In the genomic region with DNA sequence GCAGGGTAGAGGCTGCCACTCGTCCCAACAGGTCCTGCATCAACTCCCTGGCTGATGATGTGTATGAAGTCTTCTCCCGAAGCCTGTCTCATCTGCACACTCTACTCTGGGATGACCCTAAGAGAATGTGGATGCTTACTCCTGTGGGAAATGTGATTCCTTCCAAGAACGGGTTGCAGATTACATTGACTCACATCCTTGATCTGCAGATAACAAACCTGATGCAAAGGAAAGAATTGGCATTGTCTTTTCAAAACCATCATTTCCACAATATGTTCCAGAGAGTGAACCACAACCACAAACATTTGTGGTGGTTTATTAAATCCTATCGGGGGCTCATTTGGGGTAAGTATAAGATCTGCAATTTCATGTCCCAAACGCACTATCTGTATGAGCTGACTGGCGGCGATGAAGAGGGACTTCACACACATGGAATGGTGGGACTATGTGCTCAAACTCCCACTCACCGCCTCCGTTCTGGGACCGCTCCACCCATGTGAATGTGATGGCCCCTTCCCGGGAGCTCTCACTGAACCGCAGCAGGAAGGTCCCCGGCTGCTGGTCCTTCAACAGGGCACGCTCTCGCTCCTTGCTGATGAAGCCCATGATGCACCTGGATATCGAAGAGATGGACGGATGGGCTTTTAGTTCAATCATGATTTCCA, we compare ENCODE assay signal across 15 cellular contexts. TPM values are rescaled to one million over a fixed set of nuclear protein-coding genes. Genes with fewer than 3 reads are reported as not detected.
DNase-seq lines count a peak whose midpoint lies in the region; ATAC-seq and TF ChIP-seq lines count a peak whose summit lies in the region.
"Had no signal": no experiment of that assay in that cellular context is flagged by ENCODE, and none has a peak within 500 bp of the region (broad histone marks: within the 10 kb centered on the region; RNA-seq: fewer than 3 reads in every experiment).

No MANE protein-coding gene starts in this region.

- H3K9me3 ChIP-seq in CD4-positive, CD25-positive, alpha-beta regulatory T cell (ENCODE audit: control insufficient read depth in 2 of 2, low read length in 2 of 2) = no peaks in the 10 kb centered on the region
- H3K9me3 ChIP-seq in tibial nerve = no peaks in the 10 kb centered on the region
- H3K9me3 ChIP-seq: adrenal gland, lower lobe of right lung had no signal

- TF ChIP-seq CTCF in tibial nerve (IDR thresholded peaks at IDR 0.05) = no peak

- H3K4me3 Mint-ChIP-seq in CD4-positive, CD25-positive, alpha-beta regulatory T cell = no peak overlapping the region
- no peak overlapping the region for H3K4me3 Mint-ChIP-seq in activated T-helper 2 cell treated with anti-CD3 and anti-CD28 coated beads, Interferon-gamma antibody, Interleukin-2, Interleukin-4, amounts not matched to agents 10 μg/mL and 5 μg/mL and 100 μg/mL, durations not matched to agents 14 hours and 24 hours and 36 hours (ENCODE audit: low read depth)

- TF ChIP-seq POLR2A in GM18526 (IDR thresholded peaks at IDR 0.05; ENCODE audit: extremely low read depth, insufficient read length) = peak; percentile 31
- no peak for TF ChIP-seq POLR2A in tibial nerve (IDR thresholded peaks at IDR 0.05)

- 92 to 94% methylated on average over 17 of the region's 17 CpGs for WGBS in tibial nerve, 2 donors

- peaks cover 85% of the 10 kb centered on the region for H3K36me3 Mint-ChIP-seq in CD4-positive, CD25-positive, alpha-beta regulatory T cell
- peaks cover 96% of the 10 kb centered on the region for H3K36me3 Mint-ChIP-seq in activated T-helper 2 cell treated with anti-CD3 and anti-CD28 coated beads, Interferon-gamma antibody, Interleukin-2, Interleukin-4, amounts not matched to agents 10 μg/mL and 5 μg/mL and 100 μg/mL, durations not matched to agents 14 hours and 24 hours and 36 hours (ENCODE audit: low read depth)

- H3K4me3 ChIP-seq in CD4-positive, CD25-positive, alpha-beta regulatory T cell (ENCODE audit: low read depth, low read length) = no peak overlapping the region
- no peak overlapping the region for H3K4me3 ChIP-seq in tibial nerve
- H3K4me3 ChIP-seq: adrenal gland, lower lobe of right lung had no signal

- ATAC-seq in CD4-positive, CD25-positive, alpha-beta regulatory T cell (ENCODE audit: low read depth in 2 of 2) = no peak
- no peak for ATAC-seq in GM21825 (IDR thresholded peaks at IDR 0.05; ENCODE audit: unreplicated experiment)
- ATAC-seq: lower lobe of right lung had no signal

- H3K4me1 Mint-ChIP-seq in CD4-positive, CD25-positive, alpha-beta regulatory T cell = peaks cover 5 to 41% (median 21%) of the 10 kb centered on the region in 4 donors
- peaks cover 52% of the 10 kb centered on the region for H3K4me1 Mint-ChIP-seq in activated T-helper 2 cell treated with anti-CD3 and anti-CD28 coated beads, Interferon-gamma antibody, Interleukin-2, Interleukin-4, amounts not matched to agents 10 μg/mL and 5 μg/mL and 100 μg/mL, durations not matched to agents 14 hours and 24 hours and 36 hours (ENCODE audit: low read depth)

- H3K27ac Mint-ChIP-seq in CD4-positive, CD25-positive, alpha-beta regulatory T cell = peak overlapping the region in 2 of 3 donors; percentile 9 to 73
- H3K27ac Mint-ChIP-seq in activated T-helper 2 cell treated with anti-CD3 and anti-CD28 coated beads, Interferon-gamma antibody, Interleukin-2, Interleukin-4, amounts not matched to agents 10 μg/mL and 5 μg/mL and 100 μg/mL, durations not matched to agents 14 hours and 24 hours and 36 hours = peak overlapping the region; percentile 60

- no peak for TF ChIP-seq EP300 in tibial nerve (IDR thresholded peaks at IDR 0.05)

- intact Hi-C loops in activated T-helper 2 cell treated with anti-CD3 and anti-CD28 coated beads, Interferon-gamma antibody, Interleukin-2, Interleukin-4, amounts not matched to agents 10 μg/mL and 5 μg/mL and 100 μg/mL, durations not matched to agents 14 hours and 24 hours and 36 hours (cut with micrococcal nuclease) = no loop called here

- H3K4me1 ChIP-seq in CD4-positive, CD25-positive, alpha-beta regulatory T cell (ENCODE audit: control insufficient read depth, insufficient read depth, low read length, poor library complexity, severe bottlenecking) = no peaks in the 10 kb centered on the region
- H3K4me1 ChIP-seq in tibial nerve = peaks cover 0 to 20% (median 0%) of the 10 kb centered on the region in 4 donors

- no peaks in the 10 kb centered on the region for H3K27me3 ChIP-seq in CD4-positive, CD25-positive, alpha-beta regulatory T cell (ENCODE audit: control insufficient read depth, insufficient read depth, low read length)
- no peaks in the 10 kb centered on the region for H3K27me3 ChIP-seq in tibial nerve
- H3K27me3 ChIP-seq: adrenal gland had no signal

- peaks cover 100% of the 10 kb centered on the region for H3K36me3 ChIP-seq in CD4-positive, CD25-positive, alpha-beta regulatory T cell (ENCODE audit: control insufficient read depth, insufficient read depth, low read length)
- peaks cover 0 to 100% (median 25%) of the 10 kb centered on the region in 3 donors for H3K36me3 ChIP-seq in tibial nerve

- H3K9me3 Mint-ChIP-seq in CD4-positive, CD25-positive, alpha-beta regulatory T cell = no peaks in the 10 kb centered on the region
- H3K9me3 Mint-ChIP-seq in activated T-helper 2 cell treated with anti-CD3 and anti-CD28 coated beads, Interferon-gamma antibody, Interleukin-2, Interleukin-4, amounts not matched to agents 10 μg/mL and 5 μg/mL and 100 μg/mL, durations not matched to agents 14 hours and 24 hours and 36 hours = no peaks in the 10 kb centered on the region

- DNase-seq in CD4-positive, CD25-positive, alpha-beta regulatory T cell = no peak
- no peak for DNase-seq in activated T-helper 2 cell treated with anti-CD3 and anti-CD28 coated beads, Interferon-gamma antibody, Interleukin-2, Interleukin-4, amounts not matched to agents 10 μg/mL and 5 μg/mL and 100 μg/mL, durations not matched to agents 14 hours and 24 hours and 36 hours (ENCODE audit: low spot score)
- peak; percentile 80 for DNase-seq in iris pigment epithelial cell (ENCODE audit: low read depth)
- no peak for DNase-seq in putamen (ENCODE audit: low spot score)
- no peak for DNase-seq in tibial nerve (ENCODE audit: low spot score in 2 of 2)
- DNase-seq in DMS79 treated with DMSO at 0.1 percent for 48 hours (lab: John Stamatoyannopoulos, UW) = no peak
- DNase-seq: activated CD4-positive, CD25-positive, alpha-beta regulatory T cell treated with anti-CD3 and anti-CD28 coated beads, Interleukin-2, amount 50 U/mL, for 72 hours; adrenal gland; hippocampal formation; lower lobe of right lung; stimulated activated CD4-positive, alpha-beta T cell treated with anti-CD3 and anti-CD28 coated beads, Interleukin-4, amount 100 ng/mL, for 1 hour had no signal

- H3K27me3 Mint-ChIP-seq in CD4-positive, CD25-positive, alpha-beta regulatory T cell = no peaks in the 10 kb centered on the region
- H3K27me3 Mint-ChIP-seq in activated T-helper 2 cell treated with anti-CD3 and anti-CD28 coated beads, Interferon-gamma antibody, Interleukin-2, Interleukin-4, amounts not matched to agents 10 μg/mL and 5 μg/mL and 100 μg/mL, durations not matched to agents 14 hours and 24 hours and 36 hours (ENCODE audit: low read depth) = no peaks in the 10 kb centered on the region
- H3K27me3 Mint-ChIP-seq: progenitor cell of endocrine pancreas had no signal

- H3K27ac ChIP-seq in CD4-positive, CD25-positive, alpha-beta regulatory T cell (ENCODE audit: insufficient read depth, low read length, poor library complexity, severe bottlenecking) = no peak overlapping the region
- no peak overlapping the region for H3K27ac ChIP-seq in tibial nerve
- H3K27ac ChIP-seq: adrenal gland, HL-60, lower lobe of right lung had no signal

RNA-seq across cellular contexts. Expression of gene STAT1, which starts 35.5 kb away (rescaled TPM):
- total RNA-seq in CD4-positive, CD25-positive, alpha-beta regulatory T cell = 262 TPM
- polyA plus RNA-seq in CD4-positive, CD25-positive, alpha-beta regulatory T cell = 100 to 1,000 TPM; 198 to 331 (median 274) TPM
- 135 and 139 TPM in 2 replicates for total RNA-seq in activated T-helper 2 cell treated with anti-CD3 and anti-CD28 coated beads, Interferon-gamma antibody, Interleukin-2, Interleukin-4, amounts not matched to agents 10 μg/mL and 5 μg/mL and 100 μg/mL, durations not matched to agents 14 hours and 24 hours and 36 hours
- 10 to 100 TPM; 40.2 to 73.9 (median 65.6) TPM for total RNA-seq in tibial nerve
